Comparison of ENCODE assay signal across 1 cellular context in the genomic region with DNA sequence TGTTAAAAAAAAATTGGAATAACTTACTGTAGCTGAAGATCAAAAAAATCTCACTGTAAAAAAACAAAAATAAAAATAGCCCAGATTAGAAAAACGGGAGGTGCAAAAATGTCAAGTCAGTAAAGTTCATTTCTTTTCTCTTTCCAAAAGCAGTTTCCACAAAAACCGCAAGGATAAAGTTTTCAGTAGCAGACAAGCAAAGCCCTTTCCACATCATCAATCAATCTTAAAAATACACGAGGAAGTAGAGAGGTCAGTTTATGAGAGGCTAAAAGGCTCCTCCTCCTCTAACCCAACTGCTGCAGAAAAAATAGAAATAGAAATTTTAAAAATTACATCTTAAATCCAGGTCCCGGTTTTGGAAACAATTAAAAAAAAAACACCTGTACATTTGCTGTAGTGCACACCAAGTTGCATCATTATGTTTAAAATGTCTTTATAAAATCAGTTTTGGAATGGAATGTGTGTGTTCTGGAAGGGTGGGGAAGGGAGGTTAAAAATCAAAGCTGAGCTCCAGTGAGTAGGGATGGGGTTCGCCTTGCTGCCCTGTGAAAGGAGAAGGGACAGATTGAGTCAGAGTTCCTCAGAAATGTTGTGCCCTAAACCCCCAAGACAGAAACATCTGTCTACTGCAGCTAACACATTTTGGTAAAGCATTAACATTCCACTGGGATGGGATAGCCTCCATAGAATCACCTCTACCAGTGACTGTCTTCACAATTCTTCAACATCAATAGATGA.
TF ChIP-seq lines count a peak whose summit lies in the region.

No MANE protein-coding gene starts in this region.

TF ChIP-seq in IMR-90, 13 proteins besides CTCF, POLR2A, EP300 and RAD21:
- TF ChIP-seq NFE2L2 (IDR thresholded peaks at IDR 0.05; ENCODE audit: low read depth, low read length) (no peak), CHD1 (IDR thresholded peaks at IDR 0.05; ENCODE audit: low read depth, low read length) (no peak), FOS (IDR thresholded peaks at IDR 0.05; ENCODE audit: low read depth, low read length) (no peak), MAFK (IDR thresholded peaks at IDR 0.05; ENCODE audit: low read depth, low read length) (peak; percentile 39; the same call in 1 of the 2 replicates), SMC3 (IDR thresholded peaks at IDR 0.05; ENCODE audit: low read depth, low read length) (no peak), RFX5 (IDR thresholded peaks at IDR 0.05; ENCODE audit: low read depth, low read length) (no peak)
- TF ChIP-seq, protein P1, sequence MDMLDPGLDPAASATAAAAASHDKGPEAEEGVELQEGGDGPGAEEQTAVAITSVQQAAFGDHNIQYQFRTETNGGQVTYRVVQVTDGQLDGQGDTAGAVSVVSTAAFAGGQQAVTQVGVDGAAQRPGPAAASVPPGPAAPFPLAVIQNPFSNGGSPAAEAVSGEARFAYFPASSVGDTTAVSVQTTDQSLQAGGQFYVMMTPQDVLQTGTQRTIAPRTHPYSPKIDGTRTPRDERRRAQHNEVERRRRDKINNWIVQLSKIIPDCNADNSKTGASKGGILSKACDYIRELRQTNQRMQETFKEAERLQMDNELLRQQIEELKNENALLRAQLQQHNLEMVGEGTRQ (IDR thresholded peaks at IDR 0.05; ENCODE audit: low read depth, low read length) = no peak
